ENCODE assay signal across 18 cellular contexts in the genomic region with DNA sequence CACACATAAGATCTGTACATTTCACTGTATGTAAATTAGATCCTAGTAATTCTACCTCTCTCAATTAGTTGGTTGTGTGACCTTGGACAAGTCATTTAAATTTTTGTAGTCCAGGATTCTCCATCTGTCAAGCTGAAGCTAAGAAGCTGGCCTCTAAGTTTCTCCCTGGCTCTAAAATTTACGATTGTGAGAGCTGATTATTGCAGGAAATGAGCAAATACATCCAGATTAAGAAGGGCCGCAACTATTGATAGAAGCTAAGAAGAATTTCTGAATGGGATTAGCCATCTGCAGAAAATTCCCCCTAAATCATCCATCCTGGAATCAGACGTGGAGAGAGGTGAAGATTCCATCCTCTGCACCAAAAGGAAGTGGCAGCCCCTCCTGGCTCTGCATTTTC.
"Had no signal": no experiment of that assay in that cellular context is flagged by ENCODE, and none has a peak within 500 bp of the region (broad histone marks: within the 10 kb centered on the region; RNA-seq: fewer than 3 reads in every experiment).

No MANE protein-coding gene starts in this region.

- H3K9me3 Mint-ChIP-seq: activated CD4-positive, alpha-beta memory T cell treated with anti-CD3 and anti-CD28 coated beads, Interleukin-2, amount 10 ng/mL, durations not matched to agents 7 days and 5 days; activated T-helper 2 cell treated with anti-CD3 and anti-CD28 coated beads, Interferon-gamma antibody, Interleukin-2, Interleukin-4, amounts not matched to agents 10 μg/mL and 5 μg/mL and 100 μg/mL, durations not matched to agents 14 hours and 24 hours and 36 hours; central memory CD8-positive, alpha-beta T cell; memory B cell; naive B cell; neural crest cell; WTC11 had no signal

- H3K27me3 ChIP-seq: gastrocnemius medialis, suprapubic skin, transverse colon had no signal

- H3K4me1 ChIP-seq: transverse colon had no signal

- DNase-seq: activated CD4-positive, alpha-beta memory T cell treated with anti-CD3 and anti-CD28 coated beads, Interleukin-2, amount 10 ng/mL, durations not matched to agents 7 days and 5 days; activated naive CD4-positive, alpha-beta T cell treated with Interleukin-2 at 50 U/mL for 16 hours; gastrocnemius medialis; left ventricle myocardium inferior; mucosa of descending colon; naive B cell; transverse colon had no signal

- H3K4me3 Mint-ChIP-seq: activated CD4-positive, alpha-beta memory T cell treated with anti-CD3 and anti-CD28 coated beads, Interleukin-2, amount 10 ng/mL, durations not matched to agents 7 days and 5 days; activated CD8-positive, alpha-beta memory T cell treated with anti-CD3 and anti-CD28 coated beads, Interleukin-2, amount 10 ng/mL, durations not matched to agents 7 days and 5 days; central memory CD8-positive, alpha-beta T cell; memory B cell; naive B cell; neural crest cell; WTC11 had no signal

- H3K27ac ChIP-seq: coronary artery, gastrocnemius medialis, left ventricle myocardium inferior, suprapubic skin, transverse colon had no signal

- H3K36me3 Mint-ChIP-seq: activated CD8-positive, alpha-beta memory T cell treated with anti-CD3 and anti-CD28 coated beads, Interleukin-2, amount 10 ng/mL, durations not matched to agents 7 days and 5 days; memory B cell; naive B cell; WTC11 had no signal

- H3K9me3 ChIP-seq: gastrocnemius medialis, left ventricle myocardium inferior, mucosa of descending colon, suprapubic skin, transverse colon had no signal

- H3K27me3 Mint-ChIP-seq: activated CD4-positive, alpha-beta memory T cell treated with anti-CD3 and anti-CD28 coated beads, Interleukin-2, amount 10 ng/mL, durations not matched to agents 7 days and 5 days; activated CD4-positive, alpha-beta T cell treated with anti-CD3 and anti-CD28 coated beads for 36 hours; activated CD8-positive, alpha-beta memory T cell treated with anti-CD3 and anti-CD28 coated beads, Interleukin-2, amount 10 ng/mL, durations not matched to agents 7 days and 5 days; central memory CD8-positive, alpha-beta T cell; stimulated activated naive CD8-positive, alpha-beta T cell treated with anti-CD3 and anti-CD28 coated beads, Interleukin-15, amount 100 ng/mL, for 72 hours had no signal

- ATAC-seq: gastrocnemius medialis, mucosa of descending colon, WTC11 had no signal

- H3K4me3 ChIP-seq: coronary artery, gastrocnemius medialis, left ventricle myocardium inferior, mucosa of descending colon, suprapubic skin, transverse colon had no signal

- H3K27ac Mint-ChIP-seq: memory B cell; progenitor cell of endocrine pancreas; stimulated activated naive CD8-positive, alpha-beta T cell treated with anti-CD3 and anti-CD28 coated beads, Interleukin-15, amount 100 ng/mL, for 72 hours; WTC11 had no signal

- H3K36me3 ChIP-seq: gastrocnemius medialis, left ventricle myocardium inferior, suprapubic skin, transverse colon had no signal
